ENCODE assay signal across 8 cellular contexts in genomic region chr14:70600382-70601157, GRCh38. TPM values are rescaled to one million over a fixed set of nuclear protein-coding genes. Genes with fewer than 3 reads are reported as not detected.
DNase-seq lines count a peak whose midpoint lies in the region; ATAC-seq, FAIRE-seq and TF ChIP-seq lines count a peak whose summit lies in the region.

TSS of gene MED6 (minus strand) at chr14:70600655. CDS start at chr14:70600637, 18 bp downstream.

- peak within 1 kb of the TSS; percentile 96 for H3K4me3 Mint-ChIP-seq in activated CD4-positive, alpha-beta T cell treated with anti-CD3 and anti-CD28 coated beads, Interleukin-2, amount 10 ng/mL, durations not matched to agents 24 days and 14 days

- H3K27ac Mint-ChIP-seq in activated CD4-positive, alpha-beta T cell treated with anti-CD3 and anti-CD28 coated beads, Interleukin-2, amount 10 ng/mL, durations not matched to agents 24 days and 14 days = peak within 1 kb of the TSS; percentile 94

- no peaks in the 10 kb centered on the region for H3K9me3 Mint-ChIP-seq in activated CD4-positive, alpha-beta T cell treated with anti-CD3 and anti-CD28 coated beads, Interleukin-2, amount 10 ng/mL, durations not matched to agents 24 days and 14 days

- intact Hi-C loops in activated CD4-positive, alpha-beta T cell treated with anti-CD3 and anti-CD28 coated beads, Interleukin-2, amount 10 ng/mL, durations not matched to agents 24 days and 14 days (cut with micrococcal nuclease) = loop anchor here (2.0 to 5.0 kb wide), 3 partner anchors 42 to 207 kb away; partner anchors contain the start of gene MAP3K9
- intact Hi-C loops in left colon (cut with DNase I, micrococcal nuclease) = no loop called here

- ATAC-seq in HG03520 (IDR thresholded peaks at IDR 0.05; ENCODE audit: unreplicated experiment) = peak; percentile 80
- peak; percentile 100 for ATAC-seq in left colon

- H3K36me3 Mint-ChIP-seq in activated CD4-positive, alpha-beta T cell treated with anti-CD3 and anti-CD28 coated beads, Interleukin-2, amount 10 ng/mL, durations not matched to agents 24 days and 14 days (ENCODE audit: low read depth) = peaks cover 3% of the 10 kb centered on the region

- H3K4me1 Mint-ChIP-seq in activated CD4-positive, alpha-beta T cell treated with anti-CD3 and anti-CD28 coated beads, Interleukin-2, amount 10 ng/mL, durations not matched to agents 24 days and 14 days = peaks cover 20% of the 10 kb centered on the region

- H3K27ac ChIP-seq in coronary artery = peak within 1 kb of the TSS; percentile 59 to 81

- peaks cover 16% of the 10 kb centered on the region for H3K27me3 Mint-ChIP-seq in activated CD4-positive, alpha-beta T cell treated with anti-CD3 and anti-CD28 coated beads, Interleukin-2, amount 10 ng/mL, durations not matched to agents 24 days and 14 days

- DNase-seq in Ammon's horn (ENCODE audit: low spot score) (peak; percentile 93), GM19239 (ENCODE audit: insufficient read length, low spot score) (peak; percentile 80), NCI-H69 (lab: John Stamatoyannopoulos, UW) (peak; percentile 98), coronary artery (ENCODE audit: low spot score) (peak; percentile 87), left colon (peak; percentile 95 to 96)
- peak; percentile 98 for DNase-seq in activated CD4-positive, alpha-beta T cell treated with anti-CD3 and anti-CD28 coated beads, Interleukin-2, amount 10 ng/mL, durations not matched to agents 24 days and 14 days
- peak; percentile 83 to 93 (median 87) for DNase-seq in stimulated activated CD4-positive, alpha-beta T cell treated with anti-CD3 and anti-CD28 coated beads, Interleukin-1b, Interleukin-23, amount 100 ng/mL, for 24 hours (ENCODE audit: low read depth in 4 of 4, low spot score in 1 of 4)

- TF ChIP-seq CTCF in coronary artery (IDR thresholded peaks at IDR 0.05) = no peak

- H3K4me3 ChIP-seq in coronary artery = peak within 1 kb of the TSS; percentile 76

- FAIRE-seq in GM19239 (lab: Jason Lieb, UNC) = peak; percentile 99

RNA-seq across cellular contexts. Expression of gene MED6, which starts in this region (rescaled TPM):
- 57.0 and 59.7 TPM in 2 replicates for total RNA-seq in activated CD4-positive, alpha-beta T cell treated with anti-CD3 and anti-CD28 coated beads, Interleukin-2, amount 10 ng/mL, durations not matched to agents 24 days and 14 days
- 10 to 100 TPM; 19.9 to 21.1 TPM for total RNA-seq in left colon

Comparison
In these comparisons a context has a peak if more than half of its experiments do, and no peak if none do; other contexts are left out.
1. Peak in every context shown above with its lines: DNase-seq, ATAC-seq, H3K4me3 ChIP-seq and H3K27ac ChIP-seq.